In genomic region chr14:25753130-25753529, GRCh38 we compare ENCODE assay signal across 29 cellular contexts.
"Had no signal": no experiment of that assay in that cellular context is flagged by ENCODE, and none has a peak within 500 bp of the region (broad histone marks: within the 10 kb centered on the region; RNA-seq: fewer than 3 reads in every experiment).

No MANE protein-coding gene starts in this region.

- H3K27me3 ChIP-seq: MG63, Peyer's patch, SJCRH30 had no signal

- H3K36me3 Mint-ChIP-seq: T-cell had no signal

- H3K4me3 ChIP-seq: MG63, Peyer's patch, SJCRH30, SK-N-MC had no signal

- H3K27ac Mint-ChIP-seq: T-cell had no signal

- H3K9me3 ChIP-seq: MG63, Peyer's patch, SJCRH30 had no signal

- H3K4me1 ChIP-seq: Peyer's patch, SJCRH30 had no signal

- DNase-seq: Kasumi-1, MG63, MV-4-11, NCI-H1092, NCI-H1105, NCI-H1417 treated with DMSO at 0.1 percent for 48 hours, NCI-H1436 treated with DMSO at 0.1 percent for 48 hours, NCI-H1694 treated with DMSO at 0.1 percent for 48 hours, NCI-H187 treated with DMSO at 0.1 percent for 48 hours, NCI-H2029, NCI-H2081, NCI-H2171 treated with DMSO at 0.1 percent for 48 hours, NCI-H2227 treated with DMSO at 0.1 percent for 48 hours, NCI-H446 treated with DMSO at 0.1 percent for 48 hours, NCI-H510A, NCI-H524, NCI-H526, NCI-H69, NCI-H748 treated with DMSO at 0.1 percent for 48 hours, NCI-H82, PC-3, Peyer's patch, RPMI8226, SHP77, SIG-M5, T-cell had no signal

- ATAC-seq: PC-3, SK-N-SH treated with all-trans-retinoic acid at 6 μM for 48 hours, T-cell had no signal

- H3K4me1 Mint-ChIP-seq: T-cell had no signal

- H3K36me3 ChIP-seq: MG63, Peyer's patch, SJCRH30 had no signal

- H3K4me3 Mint-ChIP-seq: T-cell had no signal

- H3K27ac ChIP-seq: Peyer's patch, SJCRH30, SK-N-MC had no signal

- H3K27me3 Mint-ChIP-seq: T-cell had no signal
